ENCODE assay signal across 1 cellular context in genomic region chr10:18627452-18628018, GRCh38.
TF ChIP-seq lines count a peak whose summit lies in the region.

No MANE protein-coding gene starts in this region.

TF ChIP-seq in A549, 52 proteins besides CTCF, POLR2A, EP300 and RAD21 (continued from another document):
- 0 out of 5 replicates have a peak, but pooled peaks of 1 of the 2 experiments have one; percentile 30 for TF ChIP-seq JUN (IDR thresholded peaks at IDR 0.05)
